ENCODE assay signal across 1 cellular context in genomic region chr6:41053056-41053455, GRCh38.
TF ChIP-seq lines count a peak whose summit lies in the region.

Gene APOBEC2 (plus strand): TSS chr6:41053202. CDS start chr6:41053348, 146 bp downstream.

TF ChIP-seq in SK-N-SH treated with all-trans-retinoic acid at 6 μM for 48 hours, 23 proteins besides CTCF, POLR2A, EP300 and RAD21 (continued from another document):
- no peak for TF ChIP-seq POU6F1 (CRISPR knock-in tag; IDR thresholded peaks at IDR 0.05; ENCODE audit: borderline replicate concordance, low read depth)
- TF ChIP-seq ISL1 (CRISPR knock-in tag; IDR thresholded peaks at IDR 0.05), result no peak
- TF ChIP-seq TSHZ2 (CRISPR knock-in tag; IDR thresholded peaks at IDR 0.05), result no peak
- no peak for TF ChIP-seq PPARA (CRISPR knock-in tag; IDR thresholded peaks at IDR 0.05; ENCODE audit: borderline replicate concordance)
- no peak for TF ChIP-seq TCF4 (CRISPR knock-in tag; IDR thresholded peaks at IDR 0.05; ENCODE audit: borderline replicate concordance)
- TF ChIP-seq SNAI2 (CRISPR knock-in tag; IDR thresholded peaks at IDR 0.05), result no peak
- TF ChIP-seq ZNF8 (CRISPR knock-in tag; IDR thresholded peaks at IDR 0.05), result no peak
TF ChIP-seq in SK-N-SH treated with all-trans-retinoic acid at 6 μM for 48 hours: peak in this region for 0.
